20 cellular contexts compared by ENCODE assay signal in the genomic region with DNA sequence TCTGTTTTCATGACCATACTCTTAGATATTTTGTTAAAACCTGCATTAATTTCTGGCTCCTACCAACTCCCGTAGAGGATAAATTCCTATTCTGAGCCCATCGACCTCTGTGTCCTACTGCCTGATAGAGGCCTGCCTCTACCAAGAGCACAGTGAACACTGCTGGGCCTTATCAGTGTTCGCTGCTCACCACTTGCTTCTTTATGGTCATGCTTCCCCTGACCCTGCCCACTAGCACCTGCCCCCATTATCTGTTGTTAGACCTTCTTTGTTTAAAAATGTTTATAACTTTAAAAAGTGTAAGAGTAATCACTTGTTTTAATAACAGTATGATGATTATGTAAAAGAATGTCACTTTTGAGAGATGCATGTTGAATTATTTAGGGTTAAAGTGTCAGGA. TPM values are rescaled to one million over a fixed set of nuclear protein-coding genes. Genes with fewer than 3 reads are reported as not detected.
"Had no signal": no experiment of that assay in that cellular context is flagged by ENCODE, and none has a peak within 500 bp of the region (broad histone marks: within the 10 kb centered on the region; RNA-seq: fewer than 3 reads in every experiment).

No MANE protein-coding gene starts in this region.

- H3K27ac ChIP-seq: hepatocyte, tibial artery had no signal

- H3K9me3 ChIP-seq: left lung, sigmoid colon, tibial artery had no signal

- H3K4me2 ChIP-seq: hepatocyte had no signal

- ATAC-seq: activated CD4-positive, CD25-positive, alpha-beta regulatory T cell treated with anti-CD3 and anti-CD28 coated beads, Interleukin-2, amount 50 U/mL, for 24 hours; activated CD8-positive, alpha-beta T cell treated with anti-CD3 and anti-CD28 coated beads, Interleukin-2, amount 10 ng/mL, durations not matched to agents 7 days and 5 days; esophagus mucosa had no signal

- H3K4me3 ChIP-seq: hepatocyte, left lung, lung, sigmoid colon, tibial artery had no signal

- DNase-seq: activated CD4-positive, alpha-beta T cell treated with anti-CD3 and anti-CD28 coated beads, Interleukin-2, amount 50 U/mL, for 1 hour; activated CD8-positive, alpha-beta T cell treated with anti-CD3 and anti-CD28 coated beads, Interleukin-2, amount 10 ng/mL, durations not matched to agents 7 days and 5 days; aorta; caudate nucleus; dermis blood vessel endothelial cell; effector CD8-positive, alpha-beta T cell; foreskin melanocyte; kidney glomerular epithelial cell; left lung; natural killer cell; retina; sigmoid colon; stimulated activated CD4-positive, alpha-beta T cell treated with anti-CD3 and anti-CD28 coated beads, Interleukin-4, amount 100 ng/mL, for 4 hours; stimulated activated naive CD8-positive, alpha-beta T cell treated with anti-CD3 and anti-CD28 coated beads, Interleukin-15, amount 100 ng/mL, for 72 hours; tibial artery had no signal

- H3K36me3 ChIP-seq: left lung, sigmoid colon, tibial artery had no signal

- H3K79me2 ChIP-seq: hepatocyte had no signal

- H2AFZ ChIP-seq: hepatocyte had no signal

- H3K27me3 ChIP-seq: hepatocyte, left lung, sigmoid colon, tibial artery had no signal

RNA-seq across cellular contexts. Expression of a gene that starts 6.1 kb away (rescaled TPM):
- total RNA-seq: dermis blood vessel endothelial cell, osteocyte had no signal
